10 cellular contexts compared by ENCODE assay signal in genomic region chr2:28102455-28102874, GRCh38.
DNase-seq lines count a peak whose midpoint lies in the region; ATAC-seq, FAIRE-seq and TF ChIP-seq lines count a peak whose summit lies in the region.
"Had no signal": no experiment of that assay in that cellular context is flagged by ENCODE, and none has a peak within 500 bp of the region (broad histone marks: within the 10 kb centered on the region; RNA-seq: fewer than 3 reads in every experiment).

No MANE protein-coding gene starts in this region.

- peaks cover 0 to 5% (median 0%) of the 10 kb centered on the region in 3 donors for H3K27me3 Mint-ChIP-seq in CD14-positive monocyte (ENCODE audit: low read depth in 3 of 3)

- peaks cover 3 to 34% of the 10 kb centered on the region in 2 donors for H3K4me1 ChIP-seq in ascending aorta
- H3K4me1 ChIP-seq in spleen = peaks cover 0 to 8% (median 0%) of the 10 kb centered on the region in 6 donors

- peaks cover 3 to 16% of the 10 kb centered on the region in 2 donors for H3K36me3 Mint-ChIP-seq in CD14-positive monocyte

- peak; percentile 98 for FAIRE-seq in H54 (lab: Jason Lieb, UNC)

- H3K36me3 ChIP-seq in ascending aorta = no peaks in the 10 kb centered on the region
- H3K36me3 ChIP-seq in spleen = no peaks in the 10 kb centered on the region

- TF ChIP-seq CTCF in ascending aorta (IDR thresholded peaks at IDR 0.05) (no peak), spleen (IDR thresholded peaks at IDR 0.05 in 8 of 11, conservative IDR thresholded peaks at IDR 0.05 in 3 of 11) (no peak), CD14-positive monocyte (IDR thresholded peaks at IDR 0.05) (no peak)

- H3K4me1 Mint-ChIP-seq in CD14-positive monocyte = peaks cover 2% of the 10 kb centered on the region

- peak; percentile 29 for DNase-seq in H54 (ENCODE audit: insufficient read length, low spot score)
- DNase-seq in ascending aorta (ENCODE audit: low spot score in 2 of 2) = no peak
- no peak for DNase-seq in left ventricle myocardium superior
- no peak for DNase-seq in spleen
- no peak for DNase-seq in CD14-positive monocyte (ENCODE audit: low spot score)
- no peak for DNase-seq in cerebellum (ENCODE audit: low spot score)
- DNase-seq in hippocampal formation (lab: John Stamatoyannopoulos, UW) = no peak
- DNase-seq: activated T-cell treated with anti-CD3 and anti-CD28 coated beads, Interleukin-2, amount 50 U/mL, for 4 hours; GF-D8 had no signal

- H3K27ac Mint-ChIP-seq in CD14-positive monocyte = no peak overlapping the region

- 79 to 83% (median 80%) methylated on average over 1 of the region's 1 CpG for WGBS in spleen, 5 donors

- intact Hi-C loops in ascending aorta (cut with DNase I) (loop anchor here (2.0 to 10.0 kb wide), 6 partner anchors 145 to 400 kb away; partner anchors contain the start of gene MRPL33), left ventricle myocardium superior (cut with micrococcal nuclease) (no loop called here), spleen (cut with DNase I; ENCODE audit: low total_unique reads) (no loop called here), CD14-positive monocyte (cut with micrococcal nuclease) (loop anchor here in 1 of 2 donors (10.0 kb wide), 1 partner anchor 72 kb away; no protein-coding TSS in a partner anchor)

- H3K4me3 Mint-ChIP-seq in CD14-positive monocyte = no peak overlapping the region
- H3K4me3 Mint-ChIP-seq: activated T-cell treated with anti-CD3 and anti-CD28 coated beads, Interleukin-2, amount 50 U/mL, for 4 hours had no signal

- TF ChIP-seq POLR2A in H54 (IDR thresholded peaks at IDR 0.05; ENCODE audit: low read depth, low read length) = no peak
- TF ChIP-seq POLR2A in spleen (IDR thresholded peaks at IDR 0.05) = no peak

- H3K4me3 ChIP-seq in ascending aorta (peak overlapping the region; percentile 5 to 18), spleen (no peak overlapping the region)

- H3K27me3 ChIP-seq in ascending aorta = no peaks in the 10 kb centered on the region
- no peaks in the 10 kb centered on the region for H3K27me3 ChIP-seq in spleen (replicated peaks in 1 of 7)

- H3K27ac ChIP-seq in ascending aorta = peak overlapping the region; percentile 74 to 75
- peak overlapping the region in 5 of 8 donors; percentile 7 to 71 (median 22) for H3K27ac ChIP-seq in spleen

- H3K9me3 ChIP-seq in ascending aorta (no peaks in the 10 kb centered on the region), spleen (no peaks in the 10 kb centered on the region)

- ATAC-seq in left ventricle myocardium superior (peak; percentile 85), GM18858 (IDR thresholded peaks at IDR 0.05; ENCODE audit: unreplicated experiment) (no peak)
- ATAC-seq: activated T-cell treated with anti-CD3 and anti-CD28 coated beads, Interleukin-2, amount 50 U/mL, for 4 hours had no signal

- H3K9me3 Mint-ChIP-seq in CD14-positive monocyte = peaks cover 0 to 4% (median 0%) of the 10 kb centered on the region in 7 donors
- H3K9me3 Mint-ChIP-seq: activated T-cell treated with anti-CD3 and anti-CD28 coated beads, Interleukin-2, amount 50 U/mL, for 4 hours had no signal

Comparison
In these comparisons a context has a peak if more than half of its experiments do, and no peak if none do; other contexts are left out.
1. H3K4me3 ChIP-seq: peak in ascending aorta (2 of 2); none in spleen (0 of 8).